Comparison of ENCODE assay signal across 1 cellular context in genomic region chr18:13568443-13569392, GRCh38.
TF ChIP-seq lines count a peak whose summit lies in the region.

No MANE protein-coding gene starts in this region.

TF ChIP-seq in WTC11, 78 proteins besides CTCF, POLR2A, EP300 and RAD21 (continued from another document):
- TF ChIP-seq ARID4B (CRISPR knock-in tag; IDR thresholded peaks at IDR 0.05; ENCODE audit: borderline replicate concordance) (no peak), ETV6 (CRISPR knock-in tag; IDR thresholded peaks at IDR 0.05) (no peak), ZNF138 (CRISPR knock-in tag; conservative IDR thresholded peaks at IDR 0.05) (no peak), ATF1 (CRISPR knock-in tag; IDR thresholded peaks at IDR 0.05) (no peak), ZNF219 (CRISPR knock-in tag; IDR thresholded peaks at IDR 0.05; ENCODE audit: borderline replicate concordance) (no peak), GRHL2 (CRISPR knock-in tag; IDR thresholded peaks at IDR 0.05; ENCODE audit: insufficient replicate concordance, severe bottlenecking) (no peak), ZNF121 (CRISPR knock-in tag; IDR thresholded peaks at IDR 0.05) (no peak), FOXP1 (CRISPR knock-in tag; IDR thresholded peaks at IDR 0.05; ENCODE audit: borderline replicate concordance) (no peak)
- TF ChIP-seq, protein P1, sequence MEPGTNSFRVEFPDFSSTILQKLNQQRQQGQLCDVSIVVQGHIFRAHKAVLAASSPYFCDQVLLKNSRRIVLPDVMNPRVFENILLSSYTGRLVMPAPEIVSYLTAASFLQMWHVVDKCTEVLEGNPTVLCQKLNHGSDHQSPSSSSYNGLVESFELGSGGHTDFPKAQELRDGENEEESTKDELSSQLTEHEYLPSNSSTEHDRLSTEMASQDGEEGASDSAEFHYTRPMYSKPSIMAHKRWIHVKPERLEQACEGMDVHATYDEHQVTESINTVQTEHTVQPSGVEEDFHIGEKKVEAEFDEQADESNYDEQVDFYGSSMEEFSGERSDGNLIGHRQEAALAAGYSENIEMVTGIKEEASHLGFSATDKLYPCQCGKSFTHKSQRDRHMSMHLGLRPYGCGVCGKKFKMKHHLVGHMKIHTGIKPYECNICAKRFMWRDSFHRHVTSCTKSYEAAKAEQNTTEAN (CRISPR knock-in tag; IDR thresholded peaks at IDR 0.05), result no peak
- TF ChIP-seq, protein P2, sequence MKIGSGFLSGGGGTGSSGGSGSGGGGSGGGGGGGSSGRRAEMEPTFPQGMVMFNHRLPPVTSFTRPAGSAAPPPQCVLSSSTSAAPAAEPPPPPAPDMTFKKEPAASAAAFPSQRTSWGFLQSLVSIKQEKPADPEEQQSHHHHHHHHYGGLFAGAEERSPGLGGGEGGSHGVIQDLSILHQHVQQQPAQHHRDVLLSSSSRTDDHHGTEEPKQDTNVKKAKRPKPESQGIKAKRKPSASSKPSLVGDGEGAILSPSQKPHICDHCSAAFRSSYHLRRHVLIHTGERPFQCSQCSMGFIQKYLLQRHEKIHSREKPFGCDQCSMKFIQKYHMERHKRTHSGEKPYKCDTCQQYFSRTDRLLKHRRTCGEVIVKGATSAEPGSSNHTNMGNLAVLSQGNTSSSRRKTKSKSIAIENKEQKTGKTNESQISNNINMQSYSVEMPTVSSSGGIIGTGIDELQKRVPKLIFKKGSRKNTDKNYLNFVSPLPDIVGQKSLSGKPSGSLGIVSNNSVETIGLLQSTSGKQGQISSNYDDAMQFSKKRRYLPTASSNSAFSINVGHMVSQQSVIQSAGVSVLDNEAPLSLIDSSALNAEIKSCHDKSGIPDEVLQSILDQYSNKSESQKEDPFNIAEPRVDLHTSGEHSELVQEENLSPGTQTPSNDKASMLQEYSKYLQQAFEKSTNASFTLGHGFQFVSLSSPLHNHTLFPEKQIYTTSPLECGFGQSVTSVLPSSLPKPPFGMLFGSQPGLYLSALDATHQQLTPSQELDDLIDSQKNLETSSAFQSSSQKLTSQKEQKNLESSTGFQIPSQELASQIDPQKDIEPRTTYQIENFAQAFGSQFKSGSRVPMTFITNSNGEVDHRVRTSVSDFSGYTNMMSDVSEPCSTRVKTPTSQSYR (CRISPR knock-in tag; IDR thresholded peaks at IDR 0.05), result no peak
